8 cellular contexts compared by ENCODE assay signal in the genomic region with DNA sequence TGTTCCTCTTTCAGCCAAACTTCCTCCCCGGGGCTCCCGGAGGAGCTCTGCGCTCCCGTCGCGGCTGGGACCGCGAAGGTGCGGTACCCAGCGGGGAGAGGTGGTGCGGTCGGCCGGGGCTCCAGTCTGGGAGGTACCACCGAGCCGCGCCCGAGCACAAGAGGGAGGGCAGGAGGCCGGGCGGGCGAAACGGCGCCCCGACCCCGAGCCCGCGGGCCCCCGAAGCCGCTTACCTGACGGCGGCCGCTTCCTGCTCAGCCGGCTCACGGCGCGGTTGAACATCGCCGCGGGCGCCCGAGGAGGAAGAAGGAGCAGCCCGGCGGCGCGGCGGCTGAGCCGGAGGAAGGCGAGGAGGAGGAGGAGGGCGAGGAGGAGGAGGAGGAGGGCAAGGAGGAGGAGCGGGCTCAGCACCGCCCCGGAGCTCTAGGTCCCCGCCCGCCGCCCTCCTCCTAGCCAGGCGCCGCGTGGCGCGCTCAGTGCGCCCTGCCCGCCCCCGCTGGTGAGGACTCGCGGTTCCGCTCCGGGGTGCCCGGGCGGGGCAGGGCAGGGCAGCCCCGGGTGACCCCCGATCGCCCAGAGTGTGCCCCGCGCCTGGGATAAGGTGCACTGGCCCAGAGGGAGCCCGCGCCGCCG. TPM values are rescaled to one million over a fixed set of nuclear protein-coding genes. Genes with fewer than 3 reads are reported as not detected.
DNase-seq lines count a peak whose midpoint lies in the region; ATAC-seq and TF ChIP-seq lines count a peak whose summit lies in the region.

Gene RGS10, minus strand, starts transcription at position 363 of the 633 bp plus-strand sequence. Its CDS starts 81 bp downstream, at position 282.

- H3K27ac Mint-ChIP-seq in central memory CD8-positive, alpha-beta T cell (ENCODE audit: low read depth), result peak within 1 kb of the TSS; percentile 94

- DNase-seq in H7 (peak; percentile 88), M059J (ENCODE audit: low read depth) (peak; percentile 73), left lobe of liver (ENCODE audit: low spot score) (peak; percentile 55), NCI-H187 (lab: John Stamatoyannopoulos, UW) (no peak)
- peak; percentile 42 to 58 for DNase-seq in central memory CD8-positive, alpha-beta T cell (ENCODE audit: low spot score in 2 of 2)
- peak; percentile 78 to 80 for DNase-seq in stimulated activated CD4-positive, alpha-beta T cell treated with anti-CD3 and anti-CD28 coated beads, Interleukin-2, amount 100 ng/mL, for 48 hours

- H3K27me3 Mint-ChIP-seq in central memory CD8-positive, alpha-beta T cell, result peaks cover 5% of the 10 kb centered on the region

- H3K36me3 ChIP-seq in H7 (replicated peaks; ENCODE audit: control insufficient read depth, insufficient read depth, low read length), result no peaks in the 10 kb centered on the region

- no peak for TF ChIP-seq CTCF in WI38 (IDR thresholded peaks at IDR 0.05; ENCODE audit: low read depth, low read length)

- peak; percentile 71 for ATAC-seq in central memory CD8-positive, alpha-beta T cell (replicated peaks; ENCODE audit: extremely low read depth, poor library complexity, severe bottlenecking)
- peak; percentile 87 for ATAC-seq in left lobe of liver

- peak within 1 kb of the TSS; percentile 93 for H3K4me3 Mint-ChIP-seq in central memory CD8-positive, alpha-beta T cell

- H3K9me3 Mint-ChIP-seq in central memory CD8-positive, alpha-beta T cell, result no peaks in the 10 kb centered on the region

- peaks cover 34% of the 10 kb centered on the region for H3K27me3 ChIP-seq in H7 (ENCODE audit: control insufficient read depth, insufficient read depth, low read length)

- H3K36me3 Mint-ChIP-seq in central memory CD8-positive, alpha-beta T cell (ENCODE audit: insufficient read depth), result peaks cover 7% of the 10 kb centered on the region

- H3K4me3 ChIP-seq in GM08714 (ENCODE audit: low read length) (peak within 1 kb of the TSS; percentile 67), H7 (ENCODE audit: insufficient read depth, low read depth, low read length) (peak within 1 kb of the TSS; percentile 64), WI38 (ENCODE audit: low read depth, low read length) (peak within 1 kb of the TSS; percentile 85)

- H3K4me1 Mint-ChIP-seq in central memory CD8-positive, alpha-beta T cell, result peaks cover 53% of the 10 kb centered on the region

RNA-seq across cellular contexts. Expression of gene RGS10, which starts in this region (rescaled TPM):
- 7.2 and 12.3 TPM in 2 replicates for total RNA-seq in H7 (2014; rRNA removed; shearing (Covaris generic))
- 18.6 and 32.4 TPM in 2 replicates for total RNA-seq in M059J (2014; rRNA removed; shearing (Covaris generic))
- total RNA-seq in left lobe of liver, result 1.3 TPM

Comparison
In these comparisons a context has a peak if more than half of its experiments do, and no peak if none do; other contexts are left out.
1. DNase-seq: peak in H7 (single experiment), M059J (single experiment), central memory CD8-positive, alpha-beta T cell (2 of 2), left lobe of liver (single experiment) and stimulated activated CD4-positive, alpha-beta T cell treated with anti-CD3 and anti-CD28 coated beads, Interleukin-2, amount 100 ng/mL, for 48 hours (2 of 2); none in NCI-H187 (0 of 2).
2. Peak in every context shown above with its lines, with median percentiles within 50 percentile points of each other: H3K4me3 ChIP-seq.